30 cellular contexts compared by ENCODE assay signal in genomic region chr16:23384878-23385277, GRCh38.
A peak's percentile ranks its signal among the peaks of the same experiment; 100 is the strongest.
DNase-seq lines count a peak whose midpoint lies in the region; ATAC-seq, FAIRE-seq and TF ChIP-seq lines count a peak whose summit lies in the region.
"Had no signal": no experiment of that assay in that cellular context is flagged by ENCODE, and none has a peak within 500 bp of the region (broad histone marks: within the 10 kb centered on the region; RNA-seq: fewer than 3 reads in every experiment).

No MANE protein-coding gene starts in this region.

- TF ChIP-seq POLR2A in GM12878 (IDR thresholded peaks at IDR 0.05; ENCODE audit: low read depth, low read length), result no peak
- no peak for TF ChIP-seq POLR2A in esophagus squamous epithelium (IDR thresholded peaks at IDR 0.05)
- no peak for TF ChIP-seq POLR2A in body of pancreas (IDR thresholded peaks at IDR 0.05)

- H3K27ac ChIP-seq in GM12878 (ENCODE audit: control insufficient read depth, insufficient read depth), result no peak overlapping the region
- peak overlapping the region; percentile 18 to 84 (median 70) for H3K27ac ChIP-seq in esophagus squamous epithelium
- H3K27ac ChIP-seq in body of pancreas, result no peak overlapping the region
- H3K27ac ChIP-seq: coronary artery, lower lobe of right lung, neural progenitor cell, upper lobe of right lung, WERI-Rb-1 had no signal

- no peak overlapping the region for H3K4me3 Mint-ChIP-seq in T-cell
- H3K4me3 Mint-ChIP-seq: activated CD4-positive, alpha-beta memory T cell treated with anti-CD3 and anti-CD28 coated beads, Interleukin-2, amount 10 ng/mL, durations not matched to agents 7 days and 5 days; activated naive CD8-positive, alpha-beta T cell treated with anti-CD3 and anti-CD28 coated beads for 36 hours; brain; CD4-positive, alpha-beta memory T cell; neural progenitor cell had no signal

- H3K27me3 ChIP-seq in GM12878 (replicated peaks in 1 of 2; ENCODE audit: control insufficient read depth in 2 of 2, insufficient read depth in 2 of 2, low read length in 1 of 2), result no peaks in the 10 kb centered on the region
- no peaks in the 10 kb centered on the region for H3K27me3 ChIP-seq in esophagus squamous epithelium
- H3K27me3 ChIP-seq in body of pancreas, result no peaks in the 10 kb centered on the region
- H3K27me3 ChIP-seq: neural progenitor cell, upper lobe of right lung had no signal

- H2AFZ ChIP-seq in GM12878 (ENCODE audit: control insufficient read depth, low read depth, low read length), result no peak overlapping the region
- H2AFZ ChIP-seq: neural progenitor cell had no signal

- RAD21 ChIA-PET in GM12878 (lab: Charles Lee; ENCODE audit: unreplicated experiment), result no interaction called here

- TF ChIP-seq CTCF in GM12878 (IDR thresholded peaks at IDR 0.05 in 2 of 3, conservative IDR thresholded peaks at IDR 0.05 in 1 of 3; ENCODE audit: control insufficient read depth in 2 of 3, extremely low read depth in 1 of 3, insufficient read depth in 1 of 3, low read depth in 3 of 3, low read length in 3 of 3) (no peak), esophagus squamous epithelium (IDR thresholded peaks at IDR 0.05) (no peak), body of pancreas (IDR thresholded peaks at IDR 0.05) (no peak)

- FAIRE-seq in GM12878 (lab: Jason Lieb, UNC), result no peak
- FAIRE-seq: H54, HTR-8/SVneo had no signal

- H3K9me3 Mint-ChIP-seq in T-cell, result no peaks in the 10 kb centered on the region
- H3K9me3 Mint-ChIP-seq: activated CD4-positive, alpha-beta memory T cell treated with anti-CD3 and anti-CD28 coated beads, Interleukin-2, amount 10 ng/mL, durations not matched to agents 7 days and 5 days; activated naive CD8-positive, alpha-beta T cell treated with anti-CD3 and anti-CD28 coated beads for 36 hours; brain; CD4-positive, alpha-beta memory T cell; neural progenitor cell had no signal

- intact Hi-C loops in GM12878 (cut with micrococcal nuclease; ENCODE audit: unreplicated experiment) (no loop called here), esophagus squamous epithelium (cut with DNase I) (no loop called here), body of pancreas (cut with DNase I) (no loop called here), sciatic nerve (cut with DNase I) (no loop called here)

- H4K20me1 ChIP-seq in GM12878 (ENCODE audit: control insufficient read depth, insufficient read depth), result no peaks in the 10 kb centered on the region

- H3K36me3 ChIP-seq in GM12878 (ENCODE audit: control insufficient read depth in 2 of 2, insufficient read depth in 2 of 2, low read length in 1 of 2), result peaks cover 0 to 3% of the 10 kb centered on the region in 2 experiments; a peak in 1 of 4 replicates
- H3K36me3 ChIP-seq in esophagus squamous epithelium, result peaks cover 0 to 25% (median 8%) of the 10 kb centered on the region in 3 donors
- no peaks in the 10 kb centered on the region for H3K36me3 ChIP-seq in body of pancreas (replicated peaks in 1 of 2; ENCODE audit: insufficient read depth in 1 of 2, low read depth in 2 of 2)
- H3K36me3 ChIP-seq: neural progenitor cell, WERI-Rb-1 had no signal

- CTCF ChIA-PET in GM12878 (lab: Yijun Ruan, JAX) (no interaction called here), T-cell (lab: Charles Lee) (no interaction called here)

- H3K4me3 ChIP-seq in GM12878 (no peak overlapping the region), esophagus squamous epithelium (no peak overlapping the region), body of pancreas (no peak overlapping the region)
- H3K4me3 ChIP-seq: coronary artery, lower lobe of right lung, neural progenitor cell, upper lobe of right lung had no signal

- H3K4me1 ChIP-seq in GM12878 (ENCODE audit: control insufficient read depth, insufficient read depth, low read length) (no peaks in the 10 kb centered on the region), esophagus squamous epithelium (peaks cover 4 to 33% (median 8%) of the 10 kb centered on the region in 3 donors), body of pancreas (no peaks in the 10 kb centered on the region)
- H3K4me1 ChIP-seq: lower lobe of right lung, neural progenitor cell, upper lobe of right lung had no signal

- H3K4me2 ChIP-seq in GM12878 (ENCODE audit: control insufficient read depth, insufficient read depth), result 0 out of 2 replicates have a peak overlapping the region, but pooled peaks have one; percentile 25
- H3K4me2 ChIP-seq: neural progenitor cell, SK-N-SH had no signal

- peaks cover 15% of the 10 kb centered on the region for H3K36me3 Mint-ChIP-seq in T-cell
- H3K36me3 Mint-ChIP-seq: activated naive CD8-positive, alpha-beta T cell treated with anti-CD3 and anti-CD28 coated beads for 36 hours had no signal

- H3K4me1 Mint-ChIP-seq in T-cell, result no peaks in the 10 kb centered on the region
- H3K4me1 Mint-ChIP-seq: activated CD4-positive, alpha-beta memory T cell treated with anti-CD3 and anti-CD28 coated beads, Interleukin-2, amount 10 ng/mL, durations not matched to agents 7 days and 5 days; activated naive CD8-positive, alpha-beta T cell treated with anti-CD3 and anti-CD28 coated beads for 36 hours; brain; CD4-positive, alpha-beta memory T cell; neural progenitor cell had no signal

- POLR2A ChIA-PET in GM12878 (lab: Charles Lee), result no interaction called here
- POLR2A ChIA-PET in T-cell (lab: Charles Lee), result no interaction called here

- SMC1A ChIA-PET in GM12878 (lab: Charles Lee; ENCODE audit: uncharacterized antibody, unreplicated experiment), result no interaction called here

- TF ChIP-seq RAD21 in GM12878 (IDR thresholded peaks at IDR 0.05; ENCODE audit: insufficient read depth, low read depth, low read length), result no peak

- WGBS in GM12878 (ENCODE audit: insufficient coverage, insufficient replicate concordance, low lambda C conversion rate, missing lambda C conversion rate), result 87% methylated on average over 10 of the region's 10 CpGs
- WGBS in esophagus squamous epithelium, 2 donors, result 30 to 67% methylated on average over 3 to 7 of the region's 10 CpGs
- WGBS in body of pancreas, 2 donors, result 92 to 97% methylated on average over 10 of the region's 10 CpGs

- peak; percentile 18 for DNase-seq in NCI-H345 (lab: John Stamatoyannopoulos, UW)
- no peak for DNase-seq in NCI-H345 treated with DMSO at 0.1 percent for 48 hours (lab: John Stamatoyannopoulos, UW; ENCODE audit: unreplicated experiment)
- no peak for DNase-seq in GM12878 (ENCODE audit: low read depth, low spot score)
- DNase-seq in esophagus squamous epithelium (lab: John Stamatoyannopoulos, UW), result no peak
- DNase-seq in T-cell, result no peak
- DNase-seq in body of pancreas, result no peak
- DNase-seq in sciatic nerve (ENCODE audit: low spot score), result no peak
- no peak for DNase-seq in activated CD4-positive, alpha-beta T cell treated with anti-CD3 and anti-CD28 coated beads for 48 hours
- DNase-seq: activated CD4-positive, alpha-beta memory T cell treated with anti-CD3 and anti-CD28 coated beads, Interleukin-2, amount 10 ng/mL, durations not matched to agents 7 days and 5 days; activated effector memory CD4-positive, alpha-beta T cell treated with Interleukin-2 at 50 U/mL for 16 hours; activated naive CD8-positive, alpha-beta T cell treated with anti-CD3 and anti-CD28 coated beads for 36 hours; AML-193; CD4-positive, alpha-beta memory T cell; DMS153; KBM-7; kidney glomerular epithelial cell; lower lobe of right lung; NCI-H1436 treated with DMSO at 0.1 percent for 48 hours; NCI-H748 treated with DMSO at 0.1 percent for 48 hours; SK-N-SH; stimulated activated CD8-positive, alpha-beta memory T cell treated with anti-CD3 and anti-CD28 coated beads, Interleukin-4, amount 100 ng/mL, for 48 hours; T-helper 9 cell; upper lobe of right lung; WERI-Rb-1 had no signal

- no peaks in the 10 kb centered on the region for H3K27me3 Mint-ChIP-seq in T-cell
- H3K27me3 Mint-ChIP-seq: activated CD4-positive, alpha-beta memory T cell treated with anti-CD3 and anti-CD28 coated beads, Interleukin-2, amount 10 ng/mL, durations not matched to agents 7 days and 5 days; activated naive CD8-positive, alpha-beta T cell treated with anti-CD3 and anti-CD28 coated beads for 36 hours; CD4-positive, alpha-beta memory T cell; progenitor cell of endocrine pancreas had no signal

- TF ChIP-seq EP300 in GM12878 (IDR thresholded peaks at IDR 0.05; ENCODE audit: borderline replicate concordance in 1 of 2, control insufficient read depth in 1 of 2, low read depth in 2 of 2, low read length in 2 of 2), result no peak

- BruUV-seq in GM12878 (replicated peaks; lab: Mats Ljungman, UMichigan), result no TSS peak

- H3K79me2 ChIP-seq in GM12878 (ENCODE audit: control insufficient read depth, insufficient read depth, low read length), result no peaks in the 10 kb centered on the region

- ATAC-seq in GM12878 (no peak), T-cell (replicated peaks in 1 of 4) (no peak), body of pancreas (no peak), sciatic nerve (no peak)
- ATAC-seq: lower lobe of right lung, upper lobe of right lung had no signal

- H3K9ac ChIP-seq in GM12878 (ENCODE audit: control insufficient read depth, insufficient read depth, low read length), result no peak overlapping the region
- H3K9ac ChIP-seq: neural progenitor cell, SK-N-SH had no signal

- no peak overlapping the region for H3K27ac Mint-ChIP-seq in T-cell
- H3K27ac Mint-ChIP-seq: activated CD4-positive, alpha-beta memory T cell treated with anti-CD3 and anti-CD28 coated beads, Interleukin-2, amount 10 ng/mL, durations not matched to agents 7 days and 5 days; activated naive CD8-positive, alpha-beta T cell treated with anti-CD3 and anti-CD28 coated beads for 36 hours; CD4-positive, alpha-beta memory T cell; neural progenitor cell; progenitor cell of endocrine pancreas had no signal

- no peaks in the 10 kb centered on the region for H3K9me3 ChIP-seq in GM12878 (replicated peaks; ENCODE audit: control insufficient read depth, insufficient read depth, low read length)
- H3K9me3 ChIP-seq in esophagus squamous epithelium, result no peaks in the 10 kb centered on the region
- H3K9me3 ChIP-seq in body of pancreas, result no peaks in the 10 kb centered on the region
- H3K9me3 ChIP-seq: lower lobe of right lung, SK-N-SH, upper lobe of right lung had no signal

- in situ Hi-C loops in GM12878 (cut with MboI), result no loop called here

TF ChIP-seq in GM12878, 131 proteins besides CTCF, POLR2A, EP300 and RAD21:
- TF ChIP-seq ZNF384 (IDR thresholded peaks at IDR 0.05; ENCODE audit: borderline replicate concordance, low read depth, low read length) (no peak), BCL11A (IDR thresholded peaks at IDR 0.05; ENCODE audit: low read depth, low read length) (no peak), EED (IDR thresholded peaks at IDR 0.05; ENCODE audit: low read depth) (no peak), FOXK2 (IDR thresholded peaks at IDR 0.05) (no peak), CREM (IDR thresholded peaks at IDR 0.05; ENCODE audit: low read depth) (no peak)

Comparison
In these comparisons a context has a peak if more than half of its experiments do, and no peak if none do; other contexts are left out.
1. H3K27ac ChIP-seq: peak in esophagus squamous epithelium (4 of 4); none in GM12878 (single experiment) and body of pancreas (0 of 4).